15 cellular contexts compared by ENCODE assay signal in genomic region chr4:118947095-118947494, GRCh38. TPM values are rescaled to one million over a fixed set of nuclear protein-coding genes. Genes with fewer than 3 reads are reported as not detected.
DNase-seq lines count a peak whose midpoint lies in the region; ATAC-seq, FAIRE-seq and TF ChIP-seq lines count a peak whose summit lies in the region.
"Had no signal": no experiment of that assay in that cellular context is flagged by ENCODE, and none has a peak within 500 bp of the region (broad histone marks: within the 10 kb centered on the region; RNA-seq: fewer than 3 reads in every experiment).

No MANE protein-coding gene starts in this region.

- H3K9me3 ChIP-seq in left ventricle myocardium inferior (replicated peaks), result no peaks in the 10 kb centered on the region
- no peaks in the 10 kb centered on the region for H3K9me3 ChIP-seq in right cardiac atrium (ENCODE audit: control insufficient read depth, low read length)
- no peaks in the 10 kb centered on the region for H3K9me3 ChIP-seq in psoas muscle
- no peaks in the 10 kb centered on the region for H3K9me3 ChIP-seq in uterus

- peak overlapping the region; percentile 2 for H3K27ac ChIP-seq in left ventricle myocardium inferior (replicated peaks)
- H3K27ac ChIP-seq in right cardiac atrium (ENCODE audit: low read length), result no peak overlapping the region
- H3K27ac ChIP-seq in foreskin keratinocyte, result no peak overlapping the region
- peak overlapping the region; percentile 39 for H3K27ac ChIP-seq in psoas muscle
- peak overlapping the region; percentile 30 to 31 for H3K27ac ChIP-seq in uterus
- H3K27ac ChIP-seq: PC-9 had no signal

- H3K36me3 ChIP-seq in left ventricle myocardium inferior (no peaks in the 10 kb centered on the region), psoas muscle (ENCODE audit: insufficient read depth in 1 of 2, low read depth in 1 of 2) (no peaks in the 10 kb centered on the region), uterus (no peaks in the 10 kb centered on the region)

- H3K36me3 Mint-ChIP-seq in activated T-helper 17 cell treated with anti-CD3 and anti-CD28 coated beads, Interleukin-2, amount 50 U/mL, for 72 hours (ENCODE audit: low read depth), result no peaks in the 10 kb centered on the region

- H3K4me1 ChIP-seq in left ventricle myocardium inferior (peaks cover 87% of the 10 kb centered on the region), right cardiac atrium (ENCODE audit: control insufficient read depth, insufficient read depth, low read length) (peaks cover 5% of the 10 kb centered on the region), foreskin keratinocyte (no peaks in the 10 kb centered on the region), psoas muscle (peaks cover 22% of the 10 kb centered on the region), uterus (peaks cover 0 to 5% of the 10 kb centered on the region in 2 donors)

- intact Hi-C loops in left ventricle myocardium inferior (cut with micrococcal nuclease) (no loop called here), right cardiac atrium (cut with DNase I) (no loop called here), psoas muscle (cut with DNase I) (loop anchor here in 1 of 2 donors (5.0 kb wide), 1 partner anchor 40 kb away; no protein-coding TSS in a partner anchor), uterus (cut with DNase I; ENCODE audit: low total_unique reads) (no loop called here)

- no peak overlapping the region for H3K27ac Mint-ChIP-seq in activated T-helper 17 cell treated with anti-CD3 and anti-CD28 coated beads, Interleukin-2, amount 50 U/mL, for 72 hours

- no peak overlapping the region for H3K4me3 Mint-ChIP-seq in activated T-helper 17 cell treated with anti-CD3 and anti-CD28 coated beads, Interleukin-2, amount 50 U/mL, for 72 hours

- no peak for FAIRE-seq in GM19239 (lab: Jason Lieb, UNC)
- FAIRE-seq: HTR-8/SVneo had no signal

- H3K27me3 Mint-ChIP-seq in activated T-helper 17 cell treated with anti-CD3 and anti-CD28 coated beads, Interleukin-2, amount 50 U/mL, for 72 hours, result peaks cover 4% of the 10 kb centered on the region

- ATAC-seq in right cardiac atrium (no peak), foreskin keratinocyte (peak; percentile 34), psoas muscle (no peak)
- no peak for ATAC-seq in activated T-helper 17 cell treated with anti-CD3 and anti-CD28 coated beads, Interleukin-2, amount 50 U/mL, for 72 hours (replicated peaks)

- TF ChIP-seq CTCF in left ventricle myocardium inferior (IDR thresholded peaks at IDR 0.05; ENCODE audit: borderline replicate concordance) (no peak), foreskin keratinocyte (conservative IDR thresholded peaks at IDR 0.05) (no peak), psoas muscle (IDR thresholded peaks at IDR 0.05) (no peak), uterus (IDR thresholded peaks at IDR 0.05) (no peak)

- H3K4me1 Mint-ChIP-seq in activated T-helper 17 cell treated with anti-CD3 and anti-CD28 coated beads, Interleukin-2, amount 50 U/mL, for 72 hours, result no peaks in the 10 kb centered on the region

- H3K9me3 Mint-ChIP-seq in activated T-helper 17 cell treated with anti-CD3 and anti-CD28 coated beads, Interleukin-2, amount 50 U/mL, for 72 hours, result no peaks in the 10 kb centered on the region

- DNase-seq in left ventricle myocardium inferior (no peak), right cardiac atrium (no peak), foreskin keratinocyte (peak in 1 of 2 donors; percentile 28), psoas muscle (no peak), uterus (no peak), HuH-7 (ENCODE audit: low spot score) (no peak), GM19239 (ENCODE audit: insufficient read length, low spot score) (no peak)
- DNase-seq: C1 segment of cervical spinal cord, EL, NCI-H146, NCI-H2107, NCI-H748 treated with DMSO at 0.1 percent for 48 hours, PC-9 had no signal

- H3K27me3 ChIP-seq in left ventricle myocardium inferior (ENCODE audit: low read depth) (no peaks in the 10 kb centered on the region), right cardiac atrium (ENCODE audit: control insufficient read depth, insufficient read depth) (no peaks in the 10 kb centered on the region), foreskin keratinocyte (no peaks in the 10 kb centered on the region), psoas muscle (ENCODE audit: insufficient read depth in 3 of 3, low read length in 2 of 3) (no peaks in the 10 kb centered on the region), uterus (no peaks in the 10 kb centered on the region)

- H3K4me3 ChIP-seq in left ventricle myocardium inferior (no peak overlapping the region), right cardiac atrium (ENCODE audit: low read length) (no peak overlapping the region), psoas muscle (no peak overlapping the region), uterus (no peak overlapping the region)
- H3K4me3 ChIP-seq: PC-9 had no signal

- TF ChIP-seq POLR2A in uterus (IDR thresholded peaks at IDR 0.05), result no peak

- WGBS in right cardiac atrium, result 60% methylated on average over 2 of the region's 2 CpGs
- 49 to 70% (median 64%) methylated on average over 2 of the region's 2 CpGs for WGBS in psoas muscle, 3 donors

RNA-seq across cellular contexts. Expression of gene SYNPO2, which starts 58.4 kb away (rescaled TPM):
- total RNA-seq in left ventricle myocardium inferior (239 TPM), right cardiac atrium (100 to 1,000 TPM; 111 to 134 (median 118) TPM), foreskin keratinocyte (0.41 and 0.46 TPM in 2 replicates), psoas muscle (1,000 to 10,000 TPM; 1,548 to 2,858 (median 2,312) TPM), uterus (100 to 1,000 TPM; 144 to 400 (median 228) TPM)
- polyA plus RNA-seq in right cardiac atrium (29.6 TPM), foreskin keratinocyte (0.06 and 0.11 TPM in 2 replicates), psoas muscle (100 to 1,000 TPM in 2 of 3 donors, 10 to 100 TPM in 1; 35.7 to 861 (median 475) TPM)
- under 1 TPM; 0.32 to 0.37 TPM for total RNA-seq in activated T-helper 17 cell treated with anti-CD3 and anti-CD28 coated beads, Interleukin-2, amount 50 U/mL, for 72 hours

Comparison
In these comparisons a context has a peak if more than half of its experiments do, and no peak if none do; other contexts are left out.
1. H3K27ac ChIP-seq: peak in left ventricle myocardium inferior (single experiment), psoas muscle (single experiment) and uterus (2 of 2); none in right cardiac atrium (single experiment) and foreskin keratinocyte (single experiment).
2. RNA of gene SYNPO2, which starts 58.4 kb away (total RNA-seq): 1,548 to 2,858 TPM in psoas muscle, 144 to 400 TPM in uterus, 239 TPM in left ventricle myocardium inferior (single experiment) and 111 to 134 TPM in right cardiac atrium; 0.41 to 0.46 TPM in foreskin keratinocyte and 0.32 to 0.37 TPM in activated T-helper 17 cell treated with anti-CD3 and anti-CD28 coated beads, Interleukin-2, amount 50 U/mL, for 72 hours; every median in the first group is over 10 times any median in the second.